In the genomic region with DNA sequence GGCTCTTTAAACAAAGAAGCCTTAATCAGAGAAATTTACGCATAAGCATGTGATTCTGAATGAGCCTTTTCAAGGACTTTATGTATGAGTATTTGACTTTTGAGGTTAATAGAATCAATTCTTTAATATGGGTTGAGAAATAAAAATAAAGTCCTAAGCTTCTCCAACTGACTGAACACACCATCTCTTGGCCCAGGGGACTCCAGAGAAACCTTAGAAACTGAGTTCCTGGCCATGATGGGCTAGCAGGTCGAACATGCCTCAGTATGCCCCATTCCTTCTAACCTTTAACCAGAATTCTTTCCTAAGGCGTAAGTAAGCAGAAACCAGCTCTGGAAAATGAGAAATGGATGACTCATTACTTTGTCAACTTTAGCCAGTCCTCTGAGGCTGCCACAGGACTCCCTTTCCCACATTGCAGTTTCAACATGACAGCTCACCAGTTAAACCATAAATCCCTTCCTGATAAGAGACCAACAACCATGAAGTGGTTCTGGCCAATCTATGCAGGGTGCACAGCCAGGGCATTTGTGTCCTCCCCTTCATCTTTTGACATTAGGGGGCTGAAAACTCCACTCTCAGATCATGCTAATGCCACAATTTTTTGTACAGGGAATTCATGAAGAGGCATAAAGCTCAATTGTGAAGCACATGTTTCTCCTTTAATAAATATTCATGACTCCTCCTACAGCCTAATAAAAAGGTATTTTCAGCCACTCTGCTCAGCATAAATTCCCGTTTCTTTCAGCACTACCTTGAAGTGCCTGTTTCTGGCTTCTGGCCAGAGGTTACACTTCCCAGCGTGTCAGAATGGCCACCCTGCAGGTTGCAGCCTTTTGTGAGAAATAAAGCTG, we compare ENCODE assay signal across 1 cellular context.
TF ChIP-seq lines count a peak whose summit lies in the region.

No MANE protein-coding gene starts in this region.

TF ChIP-seq in SK-N-SH, 30 proteins besides CTCF, POLR2A, EP300 and RAD21 (continued from another document):
- no peak for TF ChIP-seq FOXJ3 (CRISPR knock-in tag; IDR thresholded peaks at IDR 0.05)
- TF ChIP-seq POLR2AphosphoS5 (IDR thresholded peaks at IDR 0.05; ENCODE audit: low read depth, low read length), result peak; percentile 52; the same call in 1 of the 2 replicates
- TF ChIP-seq SIN3A (IDR thresholded peaks at IDR 0.05; ENCODE audit: borderline replicate concordance, low read depth, low read length), result no peak
- no peak for TF ChIP-seq TEAD4 (IDR thresholded peaks at IDR 0.05; ENCODE audit: borderline replicate concordance, insufficient read depth)
- peak; percentile 88 for TF ChIP-seq JUND (IDR thresholded peaks at IDR 0.05)
- peak; percentile 91; the same call in 1 of the 2 replicates for TF ChIP-seq FOSL2 (IDR thresholded peaks at IDR 0.05; ENCODE audit: borderline replicate concordance, low read depth)
- TF ChIP-seq FOXM1 (IDR thresholded peaks at IDR 0.05; ENCODE audit: low read depth), result no peak
- TF ChIP-seq NFIC (IDR thresholded peaks at IDR 0.05; ENCODE audit: borderline replicate concordance), result peak; percentile 33; the same call in 1 of the 2 replicates
- no peak for TF ChIP-seq REST (IDR thresholded peaks at IDR 0.05; ENCODE audit: low read depth, low read length)
- no peak for TF ChIP-seq ELF1 (IDR thresholded peaks at IDR 0.05)
- no peak for TF ChIP-seq MEF2A (IDR thresholded peaks at IDR 0.05; ENCODE audit: borderline replicate concordance, low read depth)
- no peak for TF ChIP-seq NRF1 (IDR thresholded peaks at IDR 0.05; ENCODE audit: low read depth, low read length)
- TF ChIP-seq SMC3 (IDR thresholded peaks at IDR 0.05; ENCODE audit: low read depth, low read length), result no peak
- no peak for TF ChIP-seq RCOR1 (IDR thresholded peaks at IDR 0.05; ENCODE audit: low read length)
- no peak for TF ChIP-seq IRF3 (IDR thresholded peaks at IDR 0.05; ENCODE audit: low read depth, low read length)
- TF ChIP-seq, protein P1, sequence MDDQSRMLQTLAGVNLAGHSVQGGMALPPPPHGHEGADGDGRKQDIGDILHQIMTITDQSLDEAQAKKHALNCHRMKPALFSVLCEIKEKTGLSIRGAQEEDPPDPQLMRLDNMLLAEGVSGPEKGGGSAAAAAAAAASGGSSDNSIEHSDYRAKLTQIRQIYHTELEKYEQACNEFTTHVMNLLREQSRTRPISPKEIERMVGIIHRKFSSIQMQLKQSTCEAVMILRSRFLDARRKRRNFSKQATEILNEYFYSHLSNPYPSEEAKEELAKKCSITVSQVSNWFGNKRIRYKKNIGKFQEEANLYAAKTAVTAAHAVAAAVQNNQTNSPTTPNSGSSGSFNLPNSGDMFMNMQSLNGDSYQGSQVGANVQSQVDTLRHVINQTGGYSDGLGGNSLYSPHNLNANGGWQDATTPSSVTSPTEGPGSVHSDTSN (IDR thresholded peaks at IDR 0.05), result peak; percentile 90
TF ChIP-seq in SK-N-SH: peak in this region for 8.
